29 cellular contexts compared by ENCODE assay signal in the genomic region with DNA sequence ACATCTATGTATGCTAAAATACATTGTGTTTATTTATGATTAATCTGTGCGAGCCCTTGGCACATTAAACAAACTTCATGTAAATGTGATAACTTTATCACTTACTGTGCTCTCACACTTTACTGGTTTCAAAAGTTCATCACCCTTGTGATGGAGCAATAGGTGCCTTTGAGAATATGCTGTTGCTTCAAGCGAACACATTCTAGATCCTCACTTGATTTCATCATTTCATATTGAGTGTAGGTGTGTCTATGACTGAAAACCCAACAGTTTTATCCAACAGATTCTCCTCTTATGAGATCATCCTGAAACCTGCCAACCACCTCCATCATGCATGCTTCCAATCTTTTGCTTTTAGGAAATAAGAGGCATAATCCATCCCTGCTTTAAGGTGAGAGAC.
"Had no signal": no experiment of that assay in that cellular context is flagged by ENCODE, and none has a peak within 500 bp of the region (broad histone marks: within the 10 kb centered on the region; RNA-seq: fewer than 3 reads in every experiment).

No MANE protein-coding gene starts in this region.

- H3K4me3 Mint-ChIP-seq: naive thymus-derived CD8-positive, alpha-beta T cell; nephron progenitor cell; neural crest cell; stimulated activated effector memory CD8-positive, alpha-beta T cell treated with anti-CD3 and anti-CD28 coated beads, Interleukin-12 subunit alpha, Interleukin-12 subunit beta, amount 100 ng/mL, for 72 hours; stimulated activated naive B cell treated with anti-CD40 and anti-IgM and Interleukin-4, amounts not matched to agents 10 μg/mL and 1 μg/mL and 100 μg/mL, for 72 hours; stimulated activated naive CD8-positive, alpha-beta T cell treated with anti-CD3 and anti-CD28 coated beads, Interleukin-15, Interleukin-2, amounts not matched to agents 100 ng/mL and 50 ng/mL, for 24 hours had no signal

- ATAC-seq: naive thymus-derived CD8-positive, alpha-beta T cell; psoas muscle; right cardiac atrium; right lobe of liver; stimulated activated effector memory CD8-positive, alpha-beta T cell treated with anti-CD3 and anti-CD28 coated beads, Interleukin-12 subunit alpha, Interleukin-12 subunit beta, amount 100 ng/mL, for 72 hours; stimulated activated naive B cell treated with anti-CD40 and anti-IgM and Interleukin-4, amounts not matched to agents 10 μg/mL and 1 μg/mL and 100 μg/mL, for 72 hours had no signal

- H3K27me3 Mint-ChIP-seq: progenitor cell of endocrine pancreas; stimulated activated naive B cell treated with anti-CD40 and anti-IgM and Interleukin-4, amounts not matched to agents 10 μg/mL and 1 μg/mL and 100 μg/mL, for 72 hours had no signal

- H3K4me3 ChIP-seq: ovary, psoas muscle, right lobe of liver, sigmoid colon, stomach, thoracic aorta, thyroid gland, tibial nerve, upper lobe of left lung, vagina had no signal

- H3K4me1 Mint-ChIP-seq: nephron progenitor cell; neural crest cell; stimulated activated naive B cell treated with anti-CD40 and anti-IgM and Interleukin-4, amounts not matched to agents 10 μg/mL and 1 μg/mL and 100 μg/mL, for 72 hours had no signal

- H3K36me3 Mint-ChIP-seq: naive thymus-derived CD8-positive, alpha-beta T cell; stimulated activated effector memory CD8-positive, alpha-beta T cell treated with anti-CD3 and anti-CD28 coated beads, Interleukin-12 subunit alpha, Interleukin-12 subunit beta, amount 100 ng/mL, for 72 hours; stimulated activated naive B cell treated with anti-CD40 and anti-IgM and Interleukin-4, amounts not matched to agents 10 μg/mL and 1 μg/mL and 100 μg/mL, for 72 hours had no signal

- H3K9me3 ChIP-seq: neutrophil, ovary, psoas muscle, right lobe of liver, sigmoid colon, thoracic aorta, thyroid gland, tibial nerve, upper lobe of left lung, vagina had no signal

- H3K27me3 ChIP-seq: ovary, right lobe of liver, sigmoid colon, thyroid gland, tibial nerve, upper lobe of left lung, vagina had no signal

- DNase-seq: naive thymus-derived CD8-positive, alpha-beta T cell; nephron progenitor cell; nucleus accumbens; ovary; posterior cingulate gyrus; psoas muscle; right cardiac atrium; right lobe of liver; sigmoid colon; small intestine; stimulated activated CD4-positive, alpha-beta T cell treated with anti-CD3 and anti-CD28 coated beads, Interleukin-15, amount 100 ng/mL, for 24 hours; stimulated activated CD4-positive, alpha-beta T cell treated with anti-CD3 and anti-CD28 coated beads, Interleukin-2, amount 100 ng/mL, for 24 hours; stimulated activated CD4-positive, alpha-beta T cell treated with anti-CD3 and anti-CD28 coated beads, Interleukin-2, amount 100 ng/mL, for 48 hours; stimulated activated CD4-positive, alpha-beta T cell treated with anti-CD3 and anti-CD28 coated beads, Interleukin-4, amount 100 ng/mL, for 24 hours; stimulated activated naive B cell treated with anti-CD40 and anti-IgM and Interleukin-4, amounts not matched to agents 10 μg/mL and 1 μg/mL and 100 μg/mL, for 72 hours; stimulated activated naive CD4-positive, alpha-beta T cell treated with Interleukin-2 at 50 U/mL for 16 hours; stomach; thyroid gland; trophoblast cell; upper lobe of left lung had no signal

- H3K9ac ChIP-seq: parathyroid adenoma had no signal

- H3K36me3 ChIP-seq: neutrophil, ovary, right lobe of liver, sigmoid colon, stomach, thoracic aorta, thyroid gland, tibial nerve, upper lobe of left lung, vagina had no signal

- H3K4me1 ChIP-seq: parathyroid adenoma, psoas muscle, right lobe of liver, sigmoid colon, stomach, thyroid gland, tibial nerve, upper lobe of left lung, vagina had no signal

- H3K27ac ChIP-seq: neutrophil, ovary, parathyroid adenoma, psoas muscle, right lobe of liver, sigmoid colon, stomach, thoracic aorta, thyroid gland, tibial nerve, upper lobe of left lung, vagina had no signal

- H3K27ac Mint-ChIP-seq: naive thymus-derived CD8-positive, alpha-beta T cell; nephron progenitor cell; progenitor cell of endocrine pancreas; stimulated activated effector memory CD8-positive, alpha-beta T cell treated with anti-CD3 and anti-CD28 coated beads, Interleukin-12 subunit alpha, Interleukin-12 subunit beta, amount 100 ng/mL, for 72 hours; stimulated activated naive B cell treated with anti-CD40 and anti-IgM and Interleukin-4, amounts not matched to agents 10 μg/mL and 1 μg/mL and 100 μg/mL, for 72 hours; stimulated activated naive CD8-positive, alpha-beta T cell treated with anti-CD3 and anti-CD28 coated beads, Interleukin-15, Interleukin-2, amounts not matched to agents 100 ng/mL and 50 ng/mL, for 24 hours had no signal

- H3K9me3 Mint-ChIP-seq: naive thymus-derived CD8-positive, alpha-beta T cell; stimulated activated effector memory CD8-positive, alpha-beta T cell treated with anti-CD3 and anti-CD28 coated beads, Interleukin-12 subunit alpha, Interleukin-12 subunit beta, amount 100 ng/mL, for 72 hours; stimulated activated naive B cell treated with anti-CD40 and anti-IgM and Interleukin-4, amounts not matched to agents 10 μg/mL and 1 μg/mL and 100 μg/mL, for 72 hours; stimulated activated naive CD8-positive, alpha-beta T cell treated with anti-CD3 and anti-CD28 coated beads, Interleukin-15, Interleukin-2, amounts not matched to agents 100 ng/mL and 50 ng/mL, for 24 hours had no signal
